In the genomic region with DNA sequence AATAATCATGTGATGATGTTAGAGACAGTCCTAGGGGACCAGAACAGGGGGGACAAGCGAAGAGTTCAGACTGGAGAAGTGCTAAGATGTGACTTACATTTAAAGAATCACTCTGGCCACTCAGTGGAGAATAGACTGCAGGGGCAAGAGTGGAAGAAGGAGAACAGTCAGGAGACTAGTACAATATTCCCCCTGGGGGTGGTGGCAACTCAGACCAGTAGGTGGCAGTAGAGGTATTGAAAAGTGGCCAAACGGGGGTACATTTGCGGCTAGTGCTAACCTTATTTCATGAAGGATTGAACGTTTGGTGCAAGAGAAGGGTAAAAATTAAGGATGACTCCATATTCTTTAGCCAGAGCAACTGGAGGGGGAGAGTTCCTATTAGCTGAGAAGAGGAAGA, we compare ENCODE assay signal across 9 cellular contexts. TPM values are rescaled to one million over a fixed set of nuclear protein-coding genes. Genes with fewer than 3 reads are reported as not detected.
DNase-seq lines count a peak whose midpoint lies in the region; ATAC-seq and TF ChIP-seq lines count a peak whose summit lies in the region.
"Had no signal": no experiment of that assay in that cellular context is flagged by ENCODE, and none has a peak within 500 bp of the region (broad histone marks: within the 10 kb centered on the region; RNA-seq: fewer than 3 reads in every experiment).

No MANE protein-coding gene starts in this region.

- H3K27me3 ChIP-seq in ovary, result no peaks in the 10 kb centered on the region

- H3K9me3 Mint-ChIP-seq in activated T-cell treated with anti-CD3 and anti-CD28 coated beads, Interleukin-2, amount 50 U/mL, for 24 hours, result no peaks in the 10 kb centered on the region
- H3K9me3 Mint-ChIP-seq: activated B cell treated with CpG ODN at 0.5 μM for 24 hours had no signal

- H3K4me2 ChIP-seq in OCI-LY7 (ENCODE audit: low read length), result no peak overlapping the region

- no peak for TF ChIP-seq POLR2A in ovary (IDR thresholded peaks at IDR 0.05)

- peaks cover 8% of the 10 kb centered on the region for H3K4me1 Mint-ChIP-seq in activated T-cell treated with anti-CD3 and anti-CD28 coated beads, Interleukin-2, amount 50 U/mL, for 24 hours (ENCODE audit: low read depth)

- WGBS in ovary, 3 donors, result 9 to 15% (median 14%) methylated on average over 4 of the region's 4 CpGs

- POLR2A ChIA-PET in OCI-LY7 (lab: Charles Lee), result no interaction called here

- H3K4me3 ChIP-seq in OCI-LY7 (ENCODE audit: low read depth, low read length, poor library complexity, severe bottlenecking) (no peak overlapping the region), fibroblast of villous mesenchyme (ENCODE audit: low read depth, low read length) (no peak overlapping the region), ovary (no peak overlapping the region)

- DNase-seq in DMS114 treated with DMSO at 0.1 percent for 48 hours (lab: John Stamatoyannopoulos, UW; ENCODE audit: unreplicated experiment), result peak; percentile 42
- peak; percentile 74 for DNase-seq in HPDE6-E6E7 (ENCODE audit: extremely low spot score)
- peak; percentile 54 for DNase-seq in OCI-LY7 (ENCODE audit: low spot score)
- DNase-seq in activated T-cell treated with anti-CD3 and anti-CD28 coated beads, Interleukin-2, amount 50 U/mL, for 24 hours, result peak; percentile 62
- peak; percentile 44 for DNase-seq in fibroblast of villous mesenchyme (ENCODE audit: low read depth)
- DNase-seq in ovary, result peak in 3 of 5 donors; percentile 16 to 40 (median 22)
- DNase-seq: activated B cell treated with CpG ODN at 0.5 μM for 24 hours had no signal

- H3K4me1 ChIP-seq in OCI-LY7 (ENCODE audit: insufficient read depth, low read length, poor library complexity, severe bottlenecking) (peaks cover 6% of the 10 kb centered on the region), ovary (ENCODE audit: insufficient read depth) (no peaks in the 10 kb centered on the region)

- intact Hi-C loops in OCI-LY7 (cut with micrococcal nuclease; ENCODE audit: unreplicated experiment), result loop anchor here (2.0 to 10.0 kb wide), 2 partner anchors 67 to 177 kb away; no protein-coding TSS in a partner anchor
- intact Hi-C loops in ovary (cut with DNase I), result no loop called here

- H3K27ac ChIP-seq in OCI-LY7 (ENCODE audit: low read depth, low read length, poor library complexity, severe bottlenecking), result no peak overlapping the region
- H3K27ac ChIP-seq in ovary, result no peak overlapping the region

- H4K20me1 ChIP-seq in OCI-LY7 (ENCODE audit: insufficient read depth, low read length), result no peaks in the 10 kb centered on the region

- ATAC-seq in GM18520 (IDR thresholded peaks at IDR 0.05; ENCODE audit: unreplicated experiment) (no peak), GM19324 (IDR thresholded peaks at IDR 0.05; ENCODE audit: low FRiP score, unreplicated experiment) (no peak)

- CTCF ChIA-PET in OCI-LY7 (lab: Charles Lee; ENCODE audit: unreplicated experiment), result no interaction called here

- TF ChIP-seq CTCF in OCI-LY7 (conservative IDR thresholded peaks at IDR 0.05; ENCODE audit: low read length), result peak; percentile 75
- TF ChIP-seq CTCF in fibroblast of villous mesenchyme (IDR thresholded peaks at IDR 0.05; ENCODE audit: insufficient read depth, low read depth, low read length), result peak; percentile 72
- no peak for TF ChIP-seq CTCF in ovary (IDR thresholded peaks at IDR 0.05)

- TF ChIP-seq EP300 in ovary (IDR thresholded peaks at IDR 0.05), result no peak

- no TSS peak for BruUV-seq in OCI-LY7 (replicated peaks; lab: Mats Ljungman, UMichigan)

- H2AFZ ChIP-seq in OCI-LY7 (ENCODE audit: low read length), result no peak overlapping the region

- no peaks in the 10 kb centered on the region for H3K9me2 ChIP-seq in OCI-LY7 (ENCODE audit: insufficient read depth, low read length)

- H3K79me2 ChIP-seq in OCI-LY7 (ENCODE audit: insufficient read depth, low read depth, low read length), result no peaks in the 10 kb centered on the region

- H3K27ac Mint-ChIP-seq in activated T-cell treated with anti-CD3 and anti-CD28 coated beads, Interleukin-2, amount 50 U/mL, for 24 hours, result no peak overlapping the region
- H3K27ac Mint-ChIP-seq: activated B cell treated with CpG ODN at 0.5 μM for 24 hours had no signal

- H3K36me3 ChIP-seq in OCI-LY7 (ENCODE audit: insufficient read depth, low read length) (no peaks in the 10 kb centered on the region), ovary (no peaks in the 10 kb centered on the region)

- H3K27me3 Mint-ChIP-seq in activated T-cell treated with anti-CD3 and anti-CD28 coated beads, Interleukin-2, amount 50 U/mL, for 24 hours, result peaks cover 75% of the 10 kb centered on the region

- H3K9me3 ChIP-seq in OCI-LY7 (ENCODE audit: low read length) (no peaks in the 10 kb centered on the region), ovary (no peaks in the 10 kb centered on the region)

- H3K4me3 Mint-ChIP-seq in activated T-cell treated with anti-CD3 and anti-CD28 coated beads, Interleukin-2, amount 50 U/mL, for 24 hours, result no peak overlapping the region
- H3K4me3 Mint-ChIP-seq: activated B cell treated with CpG ODN at 0.5 μM for 24 hours had no signal

- H3K36me3 Mint-ChIP-seq in activated T-cell treated with anti-CD3 and anti-CD28 coated beads, Interleukin-2, amount 50 U/mL, for 24 hours (ENCODE audit: low read depth), result no peaks in the 10 kb centered on the region

RNA-seq across cellular contexts. Expression of a gene that starts 2.7 kb away (rescaled TPM):
- not detected in 2 replicates for total RNA-seq in OCI-LY7 (2014; rRNA removed; shearing (Covaris generic))
- total RNA-seq in OCI-LY7 (2022), result not detected in 2 replicates
- total RNA-seq in fibroblast of villous mesenchyme, result under 0.01 TPM in 1 of 2 replicates, not detected in the other
- total RNA-seq in ovary, result 1 to 10 TPM in 6 of 7 donors, under 1 TPM in 1; 0.50 to 1.7 (median 1.1) TPM
- 1 to 10 TPM; 1.5 to 3.9 TPM for polyA plus RNA-seq in ovary
- total RNA-seq: activated B cell treated with CpG ODN at 0.5 μM for 24 hours had no signal

RNA-seq across cellular contexts. Expression of a gene that starts 4.7 kb away (rescaled TPM):
- total RNA-seq in OCI-LY7 (2014; rRNA removed; shearing (Covaris generic)), result 0.51 and 1.9 TPM in 2 replicates
- total RNA-seq in OCI-LY7 (2022) (3.1 and 3.5 TPM in 2 replicates), fibroblast of villous mesenchyme (12.9 and 17.7 TPM in 2 replicates), ovary (10 to 100 TPM in 6 of 7 donors, 1 to 10 TPM in 1; 8.2 to 23.7 (median 12.5) TPM)
- polyA plus RNA-seq in ovary, result 10 to 100 TPM; 17.9 to 23.7 TPM

Comparison
In these comparisons a context has a peak if more than half of its experiments do, and no peak if none do; other contexts are left out.
1. DNase-seq: peak in every context shown above with its lines; median percentile 74 in HPDE6-E6E7; 62 in activated T-cell treated with anti-CD3 and anti-CD28 coated beads, Interleukin-2, amount 50 U/mL, for 24 hours; 54 in OCI-LY7; 44 in fibroblast of villous mesenchyme; 42 in DMS114 treated with DMSO at 0.1 percent for 48 hours; 22 in ovary.
2. CTCF ChIP-seq: peak in OCI-LY7 (single experiment) and fibroblast of villous mesenchyme (single experiment); none in ovary (0 of 3).